13 cellular contexts compared by ENCODE assay signal in genomic region chr1:243230914-243231313, GRCh38. TPM values are rescaled to one million over a fixed set of nuclear protein-coding genes. Genes with fewer than 3 reads are reported as not detected.
DNase-seq lines count a peak whose midpoint lies in the region; FAIRE-seq and TF ChIP-seq lines count a peak whose summit lies in the region.
"Had no signal": no experiment of that assay in that cellular context is flagged by ENCODE, and none has a peak within 500 bp of the region (broad histone marks: within the 10 kb centered on the region; RNA-seq: fewer than 3 reads in every experiment).

No MANE protein-coding gene starts in this region.

- FAIRE-seq in urothelium cell line (lab: Jason Lieb, UNC): no peak

- H3K9me3 Mint-ChIP-seq in MCF 10A (ENCODE audit: unreplicated experiment) (peaks cover 56% of the 10 kb centered on the region), Caco-2 (ENCODE audit: unreplicated experiment) (peaks cover 34% of the 10 kb centered on the region)

- no peaks in the 10 kb centered on the region for H3K27me3 Mint-ChIP-seq in MCF 10A (ENCODE audit: insufficient read depth, unreplicated experiment)
- no peaks in the 10 kb centered on the region for H3K27me3 Mint-ChIP-seq in Caco-2 (ENCODE audit: insufficient read depth, unreplicated experiment)
- H3K27me3 Mint-ChIP-seq: CD8-positive, alpha-beta memory T cell had no signal

- H3K36me3 ChIP-seq in breast epithelium (no peaks in the 10 kb centered on the region), Caco-2 (ENCODE audit: control insufficient read depth, insufficient read depth, low read length) (no peaks in the 10 kb centered on the region)
- H3K36me3 ChIP-seq: Peyer's patch had no signal

- POLR2A ChIA-PET in MCF 10A (lab: Yijun Ruan, JAX) (interaction anchor here (0.6 to 1.9 kb wide), 8 partner anchors 12 to 1595 kb away, joined by 3 to 21 read pairs (median 4); partner anchors contain the start of genes CEP170 and SDCCAG8), Caco-2 (lab: Charles Lee) (no interaction called here)

- H3K36me3 Mint-ChIP-seq in MCF 10A (ENCODE audit: insufficient read depth, unreplicated experiment): peaks cover 38% of the 10 kb centered on the region
- H3K36me3 Mint-ChIP-seq in Caco-2 (ENCODE audit: insufficient read depth, unreplicated experiment): peaks cover 23% of the 10 kb centered on the region

- H3K27me3 ChIP-seq in breast epithelium (no peaks in the 10 kb centered on the region), Caco-2 (replicated peaks; ENCODE audit: control insufficient read depth, insufficient read depth, low read length) (no peaks in the 10 kb centered on the region)
- H3K27me3 ChIP-seq: heart left ventricle, Peyer's patch had no signal

- H3K4me3 ChIP-seq in breast epithelium (no peak overlapping the region), Caco-2 (ENCODE audit: low read depth, low read length) (no peak overlapping the region)
- H3K4me3 ChIP-seq: heart left ventricle, Peyer's patch had no signal

- no peak overlapping the region for H3K27ac ChIP-seq in breast epithelium
- H3K27ac ChIP-seq: heart left ventricle, Peyer's patch had no signal

- CTCF ChIA-PET in MCF 10A (lab: Yijun Ruan, JAX): interaction anchor here (0.8 kb wide), 1 partner anchor 1069 kb away, joined by 3 read pairs; no protein-coding TSS in a partner anchor
- CTCF ChIA-PET in Caco-2 (lab: Charles Lee): no interaction called here

- BruUV-seq in MCF 10A (replicated peaks; lab: Mats Ljungman, UMichigan): no TSS peak
- BruUV-seq in Caco-2 (replicated peaks; lab: Mats Ljungman, UMichigan): no TSS peak

- H3K4me3 Mint-ChIP-seq in MCF 10A (ENCODE audit: unreplicated experiment): no peak overlapping the region
- no peak overlapping the region for H3K4me3 Mint-ChIP-seq in Caco-2 (ENCODE audit: unreplicated experiment)
- H3K4me3 Mint-ChIP-seq: CD8-positive, alpha-beta memory T cell; natural killer cell had no signal

- H3K27ac Mint-ChIP-seq in MCF 10A (ENCODE audit: low read depth, unreplicated experiment) (no peak overlapping the region), Caco-2 (ENCODE audit: unreplicated experiment) (no peak overlapping the region)
- H3K27ac Mint-ChIP-seq: natural killer cell had no signal

- DNase-seq in MCF 10A (ENCODE audit: unreplicated experiment) (peak; percentile 39), breast epithelium (ENCODE audit: low spot score in 2 of 2) (no peak), NCI-H2171 (lab: John Stamatoyannopoulos, UW) (peak; percentile 19), astrocyte of the hippocampus (ENCODE audit: low read depth, low spot score) (peak; percentile 20), urothelium cell line (ENCODE audit: low spot score) (peak; percentile 6), HuH-7 (ENCODE audit: low spot score) (no peak), hypothalamus (lab: John Stamatoyannopoulos, UW) (no peak), Caco-2 (no peak)
- DNase-seq: heart left ventricle; natural killer cell; Peyer's patch; stimulated activated CD4-positive, alpha-beta T cell treated with anti-CD3 and anti-CD28 coated beads, Interleukin-1b, Interleukin-23, amount 100 ng/mL, for 48 hours had no signal

- no peak for TF ChIP-seq POLR2A in breast epithelium (IDR thresholded peaks at IDR 0.05)

- peaks cover 12 to 21% of the 10 kb centered on the region in 2 donors for H3K9me3 ChIP-seq in breast epithelium
- peaks cover 12% of the 10 kb centered on the region for H3K9me3 ChIP-seq in Caco-2

- intact Hi-C loops in MCF 10A (cut with micrococcal nuclease) (no loop called here), breast epithelium (cut with DNase I; ENCODE audit: low total_unique reads) (no loop called here), Caco-2 (cut with micrococcal nuclease; ENCODE audit: unreplicated experiment) (no loop called here)

- H3K4me1 ChIP-seq in breast epithelium (no peaks in the 10 kb centered on the region), Caco-2 (peaks cover 8% of the 10 kb centered on the region)
- H3K4me1 ChIP-seq: Peyer's patch had no signal

- H3K4me1 Mint-ChIP-seq in MCF 10A (ENCODE audit: insufficient read depth, unreplicated experiment) (peaks cover 15% of the 10 kb centered on the region), Caco-2 (ENCODE audit: low read depth, unreplicated experiment) (no peaks in the 10 kb centered on the region)

- no peak for TF ChIP-seq CTCF in MCF 10A (IDR thresholded peaks at IDR 0.05; ENCODE audit: unreplicated experiment)
- TF ChIP-seq CTCF in breast epithelium (IDR thresholded peaks at IDR 0.05): no peak
- TF ChIP-seq CTCF in Caco-2 (IDR thresholded peaks at IDR 0.05; ENCODE audit: insufficient read depth in 1 of 2, low read depth in 1 of 2, low read length in 1 of 2, severe bottlenecking in 1 of 2, unreplicated experiment in 1 of 2): no peak

RNA-seq across cellular contexts. Expression of gene CEP170, which starts 24.2 kb away (rescaled TPM):
- total RNA-seq in MCF 10A (2022) (148 and 182 TPM in 2 replicates), breast epithelium (10 to 100 TPM; 37.4 to 54.2 (median 47.4) TPM), Caco-2 (2022) (22.4 and 32.4 TPM in 2 replicates)

RNA-seq across cellular contexts. Expression of gene SDCCAG8, which starts 24.9 kb away (rescaled TPM):
- total RNA-seq in MCF 10A (2022): 81.1 and 128 TPM in 2 replicates
- total RNA-seq in breast epithelium: 10 to 100 TPM; 48.6 to 73.0 (median 62.3) TPM
- total RNA-seq in Caco-2 (2022): 20.0 and 23.0 TPM in 2 replicates

Comparison
In these comparisons a context has a peak if more than half of its experiments do, and no peak if none do; other contexts are left out.
1. DNase-seq: peak in MCF 10A (single experiment), NCI-H2171 (single experiment), astrocyte of the hippocampus (single experiment) and urothelium cell line (single experiment); none in breast epithelium (0 of 2), HuH-7 (single experiment), hypothalamus (0 of 51) and Caco-2 (0 of 2).